In genomic region chr12:96383991-96384390, GRCh38 we compare ENCODE assay signal across 18 cellular contexts. TPM values are rescaled to one million over a fixed set of nuclear protein-coding genes. Genes with fewer than 3 reads are reported as not detected.
A peak's percentile ranks its signal among the peaks of the same experiment; 100 is the strongest.
DNase-seq lines count a peak whose midpoint lies in the region; ATAC-seq lines count a peak whose summit lies in the region.
"Had no signal": no experiment of that assay in that cellular context is flagged by ENCODE, and none has a peak within 500 bp of the region (broad histone marks: within the 10 kb centered on the region; RNA-seq: fewer than 3 reads in every experiment).

No MANE protein-coding gene starts in this region.

- H3K36me3 Mint-ChIP-seq in central memory CD8-positive, alpha-beta T cell (ENCODE audit: insufficient read depth) = peaks cover 32% of the 10 kb centered on the region
- peaks cover 32% of the 10 kb centered on the region for H3K36me3 Mint-ChIP-seq in stimulated activated memory B cell treated with anti-CD40 and anti-IgM and Interleukin-4, amounts not matched to agents 10 μg/mL and 1 μg/mL and 100 μg/mL, for 72 hours

- no peaks in the 10 kb centered on the region for H3K27me3 Mint-ChIP-seq in central memory CD8-positive, alpha-beta T cell
- H3K27me3 Mint-ChIP-seq in stimulated activated memory B cell treated with anti-CD40 and anti-IgM and Interleukin-4, amounts not matched to agents 10 μg/mL and 1 μg/mL and 100 μg/mL, for 72 hours = no peaks in the 10 kb centered on the region
- H3K27me3 Mint-ChIP-seq: B cell had no signal

- intact Hi-C loops in posterior vena cava (cut with DNase I) = no loop called here

- no peak for ATAC-seq in central memory CD8-positive, alpha-beta T cell (replicated peaks; ENCODE audit: extremely low read depth, poor library complexity, severe bottlenecking)
- no peak for ATAC-seq in stimulated activated memory B cell treated with anti-CD40 and anti-IgM and Interleukin-4, amounts not matched to agents 10 μg/mL and 1 μg/mL and 100 μg/mL, for 72 hours
- ATAC-seq in HG02759 (IDR thresholded peaks at IDR 0.05; ENCODE audit: unreplicated experiment) = no peak
- ATAC-seq: HCT116, sciatic nerve had no signal

- no peak overlapping the region for H3K27ac Mint-ChIP-seq in central memory CD8-positive, alpha-beta T cell (ENCODE audit: low read depth)
- H3K27ac Mint-ChIP-seq in stimulated activated memory B cell treated with anti-CD40 and anti-IgM and Interleukin-4, amounts not matched to agents 10 μg/mL and 1 μg/mL and 100 μg/mL, for 72 hours = no peak overlapping the region
- H3K27ac Mint-ChIP-seq: B cell had no signal

- H3K4me3 Mint-ChIP-seq in central memory CD8-positive, alpha-beta T cell = peak overlapping the region; percentile 1
- H3K4me3 Mint-ChIP-seq in stimulated activated memory B cell treated with anti-CD40 and anti-IgM and Interleukin-4, amounts not matched to agents 10 μg/mL and 1 μg/mL and 100 μg/mL, for 72 hours = no peak overlapping the region
- H3K4me3 Mint-ChIP-seq: B cell had no signal

- DNase-seq in EH (ENCODE audit: low read depth) (peak; percentile 65), LHCN-M2 (ENCODE audit: low read depth) (peak; percentile 77), kidney glomerular epithelial cell (lab: John Stamatoyannopoulos, UW) (peak; percentile 14), posterior vena cava (ENCODE audit: low spot score) (no peak), mesenteric fat pad (ENCODE audit: low spot score) (no peak)
- no peak for DNase-seq in central memory CD8-positive, alpha-beta T cell (ENCODE audit: low spot score in 2 of 2)
- DNase-seq: activated CD4-positive, alpha-beta T cell treated with anti-CD3 and anti-CD28 coated beads for 1 hour; activated CD8-positive, alpha-beta memory T cell treated with anti-CD3 and anti-CD28 coated beads, Interleukin-2, amount 50 U/mL, for 48 hours; GDM1; head of caudate nucleus; kidney; NCI-H1930; SIG-M5 had no signal

- H3K9me3 Mint-ChIP-seq in central memory CD8-positive, alpha-beta T cell = no peaks in the 10 kb centered on the region
- no peaks in the 10 kb centered on the region for H3K9me3 Mint-ChIP-seq in stimulated activated memory B cell treated with anti-CD40 and anti-IgM and Interleukin-4, amounts not matched to agents 10 μg/mL and 1 μg/mL and 100 μg/mL, for 72 hours

- H3K4me1 Mint-ChIP-seq in central memory CD8-positive, alpha-beta T cell = peaks cover 67% of the 10 kb centered on the region
- H3K4me1 Mint-ChIP-seq in stimulated activated memory B cell treated with anti-CD40 and anti-IgM and Interleukin-4, amounts not matched to agents 10 μg/mL and 1 μg/mL and 100 μg/mL, for 72 hours = peaks cover 67% of the 10 kb centered on the region

RNA-seq across cellular contexts. Expression of gene CDK17, which starts 16.2 kb away (rescaled TPM):
- 73.7 and 82.3 TPM in 2 replicates for total RNA-seq in LHCN-M2 (2014; rRNA removed)
- polyA plus RNA-seq in LHCN-M2 (2012) = 11.1 TPM
- 10 to 100 TPM; 46.4 to 50.1 TPM for total RNA-seq in posterior vena cava
- 46.2 TPM for total RNA-seq in mesenteric fat pad

Comparison
In these comparisons a context has a peak if more than half of its experiments do, and no peak if none do; other contexts are left out.
1. DNase-seq: peak in EH (single experiment), LHCN-M2 (single experiment) and kidney glomerular epithelial cell (single experiment); none in central memory CD8-positive, alpha-beta T cell (0 of 2), posterior vena cava (single experiment) and mesenteric fat pad (single experiment).